Comparison of ENCODE assay signal across 30 cellular contexts in the genomic region with DNA sequence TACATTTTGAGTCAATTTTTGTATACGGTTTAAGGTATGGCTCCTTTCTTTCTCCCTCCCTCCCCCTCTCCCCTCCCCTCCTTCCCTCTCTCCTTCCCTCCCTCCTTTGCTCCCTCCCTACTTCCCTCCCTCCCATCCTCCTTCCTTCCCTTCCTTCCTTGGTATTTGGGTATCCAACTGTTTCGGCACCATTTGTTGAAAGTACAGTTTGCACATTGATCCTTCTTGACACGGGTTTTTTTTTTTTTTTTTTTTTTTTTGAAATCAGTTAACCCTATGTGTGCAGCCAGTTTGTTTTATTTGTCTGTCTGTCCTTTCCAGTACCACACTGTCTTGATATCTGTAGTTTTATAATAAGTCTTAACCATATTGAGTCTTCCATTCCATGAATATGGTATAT. TPM values are rescaled to one million over a fixed set of nuclear protein-coding genes. Genes with fewer than 3 reads are reported as not detected.
"Had no signal": no experiment of that assay in that cellular context is flagged by ENCODE, and none has a peak within 500 bp of the region (broad histone marks: within the 10 kb centered on the region; RNA-seq: fewer than 3 reads in every experiment).

No MANE protein-coding gene starts in this region.

- H3K4me1 Mint-ChIP-seq: endodermal cell had no signal

- FAIRE-seq: colon, endometrium, endothelial cell of umbilical vein had no signal

- H3K27me3 Mint-ChIP-seq: dendritic cell treated with granulocyte-macrophage colony-stimulating factor and Interleukin-4, amounts not matched to agents 40 ng/mL and 50 ng/mL, for 4 days had no signal

- H3K36me3 ChIP-seq: colonic mucosa, esophagus muscularis mucosa, esophagus squamous epithelium, gastrocnemius medialis, gastroesophageal sphincter, heart left ventricle, heart right ventricle had no signal

- H3K4me3 ChIP-seq: colonic mucosa, coronary artery, dorsolateral prefrontal cortex, esophagus muscularis mucosa, esophagus squamous epithelium, gastrocnemius medialis, gastroesophageal sphincter, heart left ventricle, heart right ventricle had no signal

- H3K4me3 Mint-ChIP-seq: dendritic cell treated with granulocyte-macrophage colony-stimulating factor and Interleukin-4, amounts not matched to agents 40 ng/mL and 50 ng/mL, for 4 days; effector memory CD8-positive, alpha-beta T cell; endodermal cell had no signal

- H3K9me3 ChIP-seq: colonic mucosa, esophagus muscularis mucosa, esophagus squamous epithelium, gastrocnemius medialis, gastroesophageal sphincter, heart left ventricle, heart right ventricle had no signal

- H3K9me3 Mint-ChIP-seq: dendritic cell treated with granulocyte-macrophage colony-stimulating factor and Interleukin-4, amounts not matched to agents 40 ng/mL and 50 ng/mL, for 4 days; effector memory CD8-positive, alpha-beta T cell; endodermal cell had no signal

- DNase-seq: colonic mucosa; cortex of kidney; dermis blood vessel endothelial cell; dorsolateral prefrontal cortex; effector CD4-positive, alpha-beta T cell; effector CD8-positive, alpha-beta T cell; effector memory CD4-positive, alpha-beta T cell; effector memory CD8-positive, alpha-beta T cell; endodermal cell; erythroblast; esophagus squamous epithelium; foreskin fibroblast; foreskin keratinocyte; foreskin melanocyte; gastrocnemius medialis; glutamatergic neuron; head of caudate nucleus; heart left ventricle; heart right ventricle had no signal

- H3K27ac Mint-ChIP-seq: dendritic cell treated with granulocyte-macrophage colony-stimulating factor and Interleukin-4, amounts not matched to agents 40 ng/mL and 50 ng/mL, for 4 days; effector memory CD8-positive, alpha-beta T cell; endodermal cell had no signal

- H3K27ac ChIP-seq: colonic mucosa, coronary artery, dorsolateral prefrontal cortex, epithelial cell of prostate, esophagus muscularis mucosa, esophagus squamous epithelium, foreskin keratinocyte, gastrocnemius medialis, gastroesophageal sphincter, heart left ventricle, heart right ventricle had no signal

- H3K27me3 ChIP-seq: colonic mucosa, dorsolateral prefrontal cortex, esophagus muscularis mucosa, esophagus squamous epithelium, foreskin keratinocyte, gastrocnemius medialis, gastroesophageal sphincter, heart left ventricle, heart right ventricle had no signal

- ATAC-seq: effector memory CD8-positive, alpha-beta T cell; esophagus mucosa; foreskin keratinocyte; gastrocnemius medialis; gastroesophageal sphincter; heart left ventricle; heart right ventricle had no signal

- H3K4me1 ChIP-seq: colonic mucosa, esophagus muscularis mucosa, esophagus squamous epithelium, foreskin keratinocyte, gastrocnemius medialis, gastroesophageal sphincter, heart left ventricle, heart right ventricle had no signal

RNA-seq across cellular contexts. Expression of a gene that starts 39.9 kb away (rescaled TPM):
- total RNA-seq: dermis blood vessel endothelial cell, dermis microvascular lymphatic vessel endothelial cell, esophagus mucosa, foreskin keratinocyte, gastrocnemius medialis had no signal
- polyA plus RNA-seq: esophagus, foreskin keratinocyte had no signal
